In the genomic region with DNA sequence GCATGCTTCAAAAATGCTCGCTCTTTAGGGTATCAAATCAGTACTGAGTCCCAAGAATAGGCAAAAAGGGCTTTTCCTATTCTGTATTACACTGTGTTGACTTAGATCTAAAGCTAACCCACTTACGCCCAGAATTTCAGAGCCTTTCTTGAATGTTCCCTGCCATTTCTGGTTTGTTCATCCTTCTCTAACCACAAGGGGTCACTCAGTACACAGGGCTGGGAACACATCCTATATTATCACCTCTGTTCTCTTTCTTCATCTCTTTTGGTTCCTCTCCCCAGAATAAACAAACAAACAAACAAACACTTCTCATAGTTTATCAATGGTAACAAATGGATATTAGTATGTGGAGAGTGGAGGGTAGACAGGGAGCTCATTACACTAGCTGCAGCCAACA, we compare ENCODE assay signal across 9 cellular contexts. TPM values are rescaled to one million over a fixed set of nuclear protein-coding genes. Genes with fewer than 3 reads are reported as not detected.
A peak's percentile ranks its signal among the peaks of the same experiment; 100 is the strongest.
DNase-seq lines count a peak whose midpoint lies in the region; ATAC-seq and TF ChIP-seq lines count a peak whose summit lies in the region.
"Had no signal": no experiment of that assay in that cellular context is flagged by ENCODE, and none has a peak within 500 bp of the region (broad histone marks: within the 10 kb centered on the region; RNA-seq: fewer than 3 reads in every experiment).

No MANE protein-coding gene starts in this region.

- intact Hi-C loops in tibial artery (cut with DNase I; ENCODE audit: low total_unique reads), result no loop called here

- peak; percentile 22 for DNase-seq in GM03348 (ENCODE audit: low spot score)
- peak; percentile 20 for DNase-seq in M059J (ENCODE audit: low read depth)
- peak; percentile 24 for DNase-seq in amniotic epithelial cell (ENCODE audit: low read depth)
- DNase-seq in kidney glomerular epithelial cell (lab: John Stamatoyannopoulos, UW), result peak; percentile 4
- no peak for DNase-seq in stimulated activated CD4-positive, alpha-beta T cell treated with anti-CD3 and anti-CD28 coated beads, Interleukin-4, amount 100 ng/mL, for 24 hours
- DNase-seq in tibial artery, result no peak
- DNase-seq in A172 (ENCODE audit: low spot score), result no peak

- H3K4me3 ChIP-seq in tibial artery, result no peak overlapping the region

- no peaks in the 10 kb centered on the region for H3K9me3 ChIP-seq in tibial artery

- no peaks in the 10 kb centered on the region for H3K27me3 ChIP-seq in tibial artery

- peak in 1 of 2 experiments; percentile 29 for TF ChIP-seq CTCF in tibial artery (IDR thresholded peaks at IDR 0.05)

- ATAC-seq in HG02885 (IDR thresholded peaks at IDR 0.05; ENCODE audit: poor library complexity, unreplicated experiment), result no peak
- ATAC-seq: naive thymus-derived CD8-positive, alpha-beta T cell had no signal

- H3K27ac ChIP-seq in tibial artery, result no peak overlapping the region

- H3K36me3 ChIP-seq in tibial artery, result no peaks in the 10 kb centered on the region

- H3K4me1 ChIP-seq in tibial artery, result no peaks in the 10 kb centered on the region

RNA-seq across cellular contexts. Expression of a gene that starts 25.5 kb away (rescaled TPM):
- 7.7 and 12.5 TPM in 2 replicates for total RNA-seq in M059J (2014; rRNA removed; shearing (Covaris generic))
- total RNA-seq in A172 (2014; rRNA removed; shearing (Covaris generic)), result 7.3 and 9.5 TPM in 2 replicates

Comparison
In these comparisons a context has a peak if more than half of its experiments do, and no peak if none do; other contexts are left out.
1. DNase-seq: peak in GM03348 (single experiment), M059J (single experiment), amniotic epithelial cell (single experiment) and kidney glomerular epithelial cell (single experiment); none in stimulated activated CD4-positive, alpha-beta T cell treated with anti-CD3 and anti-CD28 coated beads, Interleukin-4, amount 100 ng/mL, for 24 hours (single experiment), tibial artery (0 of 2) and A172 (single experiment).